ENCODE assay signal across 24 cellular contexts in genomic region chr17:49049265-49049664, GRCh38. TPM values are rescaled to one million over a fixed set of nuclear protein-coding genes. Genes with fewer than 3 reads are reported as not detected.
DNase-seq lines count a peak whose midpoint lies in the region; ATAC-seq, FAIRE-seq and TF ChIP-seq lines count a peak whose summit lies in the region.
"Had no signal": no experiment of that assay in that cellular context is flagged by ENCODE, and none has a peak within 500 bp of the region (broad histone marks: within the 10 kb centered on the region; RNA-seq: fewer than 3 reads in every experiment).

No MANE protein-coding gene starts in this region.

- intact Hi-C loops in Right ventricle myocardium inferior (cut with DNase I) (no loop called here), heart right ventricle (cut with DNase I) (loop anchor here in 1 of 10 donors (10.0 kb wide), 1 partner anchor 374 kb away; no protein-coding TSS in a partner anchor), mucosa of descending colon (cut with DNase I, micrococcal nuclease) (no loop called here), left lung (cut with DNase I) (no loop called here)

- peak overlapping the region; percentile 24 for H3K9ac ChIP-seq in iPS-15b (ENCODE audit: low read depth, low read length)
- H3K9ac ChIP-seq: BLaER1 had no signal

- no peak for TF ChIP-seq CTCF in heart right ventricle (IDR thresholded peaks at IDR 0.05)
- TF ChIP-seq CTCF in mucosa of descending colon (IDR thresholded peaks at IDR 0.05): no peak
- no peak for TF ChIP-seq CTCF in left lung (IDR thresholded peaks at IDR 0.05)

- H3K27me3 ChIP-seq in heart right ventricle (peaks cover 0 to 38% (median 19%) of the 10 kb centered on the region in 7 donors), iPS-15b (ENCODE audit: control insufficient read depth, insufficient read depth, low read length) (no peaks in the 10 kb centered on the region), left lung (no peaks in the 10 kb centered on the region)
- H3K27me3 ChIP-seq: BLaER1 had no signal

- H3K4me1 ChIP-seq in heart right ventricle (no peaks in the 10 kb centered on the region), iPS-15b (ENCODE audit: control insufficient read depth, insufficient read depth, low read length) (peaks cover 15% of the 10 kb centered on the region), mucosa of descending colon (ENCODE audit: low read depth) (no peaks in the 10 kb centered on the region), left lung (no peaks in the 10 kb centered on the region)
- H3K4me1 ChIP-seq: BLaER1 had no signal

- H3K4me3 ChIP-seq in heart right ventricle (no peak overlapping the region), iPS-15b (ENCODE audit: low read depth, low read length) (no peak overlapping the region), mucosa of descending colon (no peak overlapping the region), left lung (no peak overlapping the region)
- H3K4me3 ChIP-seq: A549, BLaER1, GM23338, K562 had no signal

- no peaks in the 10 kb centered on the region for H3K36me3 ChIP-seq in heart right ventricle
- H3K36me3 ChIP-seq in iPS-15b (ENCODE audit: control insufficient read depth, insufficient read depth, low read length): peaks cover 79% of the 10 kb centered on the region
- H3K36me3 ChIP-seq in mucosa of descending colon (ENCODE audit: low read depth): no peaks in the 10 kb centered on the region
- H3K36me3 ChIP-seq in left lung: no peaks in the 10 kb centered on the region
- H3K36me3 ChIP-seq: BLaER1 had no signal

- H3K27ac ChIP-seq in heart right ventricle (no peak overlapping the region), left lung (no peak overlapping the region)
- H3K27ac ChIP-seq: 22Rv1, A549, BLaER1 had no signal

- peak; percentile 86 for FAIRE-seq in HTR-8/SVneo (lab: Jason Lieb, UNC)
- FAIRE-seq in urothelium cell line (lab: Jason Lieb, UNC): peak; percentile 48
- FAIRE-seq: A549, G401.6, GM12891, GM19239, H54, K562 had no signal

- WGBS in heart right ventricle, 2 donors: 86 to 90% methylated on average over 11 of the region's 11 CpGs

- no peak for ATAC-seq in Right ventricle myocardium inferior
- ATAC-seq in heart right ventricle: no peak
- ATAC-seq in mucosa of descending colon: no peak
- no peak for ATAC-seq in left lung
- no peak for ATAC-seq in GM21528 (IDR thresholded peaks at IDR 0.05; ENCODE audit: low FRiP score, unreplicated experiment)
- ATAC-seq: A549, GM23338, HCT116, K562 had no signal

- DNase-seq in Right ventricle myocardium inferior (ENCODE audit: missing footprints) (peak; percentile 65), heart right ventricle (no peak), HTR-8/SVneo (ENCODE audit: insufficient read length, low spot score) (no peak), urothelium cell line (ENCODE audit: low spot score) (no peak), mucosa of descending colon (no peak), left lung (no peak)
- DNase-seq: Calu3; CD4-positive, alpha-beta memory T cell; HFFc6; IMR-90 had no signal

- H3K9me3 ChIP-seq in heart right ventricle (no peaks in the 10 kb centered on the region), iPS-15b (ENCODE audit: control insufficient read depth, insufficient read depth, low read length) (no peaks in the 10 kb centered on the region), mucosa of descending colon (no peaks in the 10 kb centered on the region), left lung (no peaks in the 10 kb centered on the region)
- H3K9me3 ChIP-seq: A549, BLaER1 had no signal

RNA-seq across cellular contexts. Expression of gene IGF2BP1, which starts 52.1 kb away (rescaled TPM):
- total RNA-seq in Right ventricle myocardium inferior: not detected
- total RNA-seq in heart right ventricle: not detected
- under 1 TPM in 1 of 2 donors, not detected in 1; 0.01 TPM for polyA plus RNA-seq in heart right ventricle
- under 1 TPM in 2 of 3 donors, not detected in 1; 0.06 to 0.07 TPM for total RNA-seq in mucosa of descending colon
- under 1 TPM; 0.23 to 0.26 TPM for total RNA-seq in left lung
- total RNA-seq: CD4-positive, alpha-beta memory T cell; HT-29 had no signal
- polyA plus RNA-seq: CD14-positive monocyte; CD4-positive, alpha-beta memory T cell had no signal
